19 cellular contexts compared by ENCODE assay signal in the genomic region with DNA sequence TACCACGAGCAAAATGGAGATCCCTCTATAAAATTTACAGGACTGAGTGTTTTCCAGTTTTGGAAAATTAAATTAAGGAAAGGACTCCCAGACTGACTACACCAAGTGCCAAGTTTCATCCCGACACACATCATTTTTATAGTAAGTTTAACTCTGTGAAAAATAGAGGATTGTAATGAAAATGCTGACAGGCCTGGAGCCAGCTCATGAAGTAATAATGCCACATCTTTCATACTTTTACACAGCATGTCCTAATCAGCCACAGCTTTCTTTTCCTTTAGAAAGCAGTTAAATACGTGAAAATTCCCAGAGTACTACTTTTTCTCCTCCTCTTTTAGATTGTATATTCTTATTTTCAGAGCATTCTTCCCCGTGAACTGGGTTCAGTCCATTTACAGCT.
"Had no signal": no experiment of that assay in that cellular context is flagged by ENCODE, and none has a peak within 500 bp of the region (broad histone marks: within the 10 kb centered on the region; RNA-seq: fewer than 3 reads in every experiment).

No MANE protein-coding gene starts in this region.

- H3K4me3 ChIP-seq: adrenal gland, colonic mucosa, lower lobe of right lung, transverse colon had no signal

- H3K27ac ChIP-seq: adrenal gland, colonic mucosa, lower lobe of right lung had no signal

- H3K9me3 ChIP-seq: adrenal gland, colonic mucosa, lower lobe of right lung, transverse colon had no signal

- H3K27me3 ChIP-seq: adrenal gland, colonic mucosa, transverse colon had no signal

- H3K4me1 ChIP-seq: colonic mucosa, lower lobe of right lung had no signal

- ATAC-seq: activated CD8-positive, alpha-beta T cell treated with anti-CD3 and anti-CD28 coated beads for 36 hours; activated T-cell treated with anti-CD3 and anti-CD28 coated beads, Interleukin-2, amount 50 U/mL, for 4 hours; left colon; lower lobe of right lung; stimulated activated naive B cell treated with anti-CD40 and anti-IgM and Interleukin-4, amounts not matched to agents 10 μg/mL and 1 μg/mL and 100 μg/mL, for 72 hours had no signal

- DNase-seq: activated B cell treated with CpG ODN at 0.5 μM for 24 hours; activated CD4-positive, alpha-beta T cell treated with anti-CD3 and anti-CD28 coated beads for 48 hours; activated CD8-positive, alpha-beta T cell treated with anti-CD3 and anti-CD28 coated beads for 36 hours; activated effector memory CD4-positive, alpha-beta T cell treated with Interleukin-2 at 50 U/mL for 16 hours; activated naive CD4-positive, alpha-beta T cell treated with anti-CD3 and anti-CD28 coated beads, Interleukin-2, amount 50 U/mL, for 16 hours; activated T-cell treated with anti-CD3 and anti-CD28 coated beads, Interleukin-2, amount 50 U/mL, for 4 hours; adrenal gland; caudate nucleus; colonic mucosa; left colon; lower lobe of right lung; naive B cell; posterior cingulate gyrus; retina; stimulated activated CD4-positive, alpha-beta T cell treated with anti-CD3 and anti-CD28 coated beads, Interleukin-15, amount 100 ng/mL, for 24 hours; stimulated activated CD4-positive, alpha-beta T cell treated with anti-CD3 and anti-CD28 coated beads, Interleukin-4, amount 100 ng/mL, for 1 hour; stimulated activated naive B cell treated with anti-CD40 and anti-IgM and Interleukin-4, amounts not matched to agents 10 μg/mL and 1 μg/mL and 100 μg/mL, for 72 hours; SW 1271; transverse colon had no signal

- H3K36me3 ChIP-seq: adrenal gland, colonic mucosa, lower lobe of right lung, transverse colon had no signal
